In the genomic region with DNA sequence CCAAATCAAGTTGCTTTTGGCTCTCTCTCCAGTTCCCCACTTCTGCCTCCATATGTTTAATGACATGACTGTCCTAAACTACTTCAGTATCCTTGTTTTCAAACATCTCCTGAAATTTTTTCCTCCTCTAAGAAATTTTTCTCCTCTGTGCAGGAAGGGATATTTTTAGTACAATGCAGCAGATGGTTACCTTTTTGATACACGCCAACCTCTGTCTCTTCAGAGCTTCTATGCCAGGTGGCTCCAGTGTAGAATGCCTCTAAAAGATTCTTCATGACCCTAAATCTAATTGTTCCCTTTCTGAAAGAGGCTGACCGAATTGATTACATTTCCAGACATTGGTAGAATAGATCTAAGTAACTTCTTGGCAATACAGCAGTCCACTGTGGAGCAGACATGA, we compare ENCODE assay signal across 1 cellular context.
TF ChIP-seq lines count a peak whose summit lies in the region.

No MANE protein-coding gene starts in this region.

TF ChIP-seq in A549, 52 proteins besides CTCF, POLR2A, EP300 and RAD21 (continued from another document):
- TF ChIP-seq NR3C1 (IDR thresholded peaks at IDR 0.05) (no peak), CHD4 (IDR thresholded peaks at IDR 0.05; ENCODE audit: borderline replicate concordance) (no peak), HOXB5 (CRISPR knock-in tag; IDR thresholded peaks at IDR 0.05) (no peak), MAFK (IDR thresholded peaks at IDR 0.05; ENCODE audit: partially characterized antibody) (no peak), JUN (IDR thresholded peaks at IDR 0.05) (no peak), MAZ (IDR thresholded peaks at IDR 0.05; ENCODE audit: borderline replicate concordance, low read depth, low read length) (no peak)
- TF ChIP-seq, protein P1, sequence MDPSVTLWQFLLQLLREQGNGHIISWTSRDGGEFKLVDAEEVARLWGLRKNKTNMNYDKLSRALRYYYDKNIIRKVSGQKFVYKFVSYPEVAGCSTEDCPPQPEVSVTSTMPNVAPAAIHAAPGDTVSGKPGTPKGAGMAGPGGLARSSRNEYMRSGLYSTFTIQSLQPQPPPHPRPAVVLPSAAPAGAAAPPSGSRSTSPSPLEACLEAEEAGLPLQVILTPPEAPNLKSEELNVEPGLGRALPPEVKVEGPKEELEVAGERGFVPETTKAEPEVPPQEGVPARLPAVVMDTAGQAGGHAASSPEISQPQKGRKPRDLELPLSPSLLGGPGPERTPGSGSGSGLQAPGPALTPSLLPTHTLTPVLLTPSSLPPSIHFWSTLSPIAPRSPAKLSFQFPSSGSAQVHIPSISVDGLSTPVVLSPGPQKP (IDR thresholded peaks at IDR 0.05; ENCODE audit: low read depth, low read length) = no peak
